In genomic region chr14:45658226-45658916, GRCh38 we compare ENCODE assay signal across 22 cellular contexts.
A peak's percentile ranks its signal among the peaks of the same experiment; 100 is the strongest.
DNase-seq lines count a peak whose midpoint lies in the region; ATAC-seq and TF ChIP-seq lines count a peak whose summit lies in the region.
"Had no signal": no experiment of that assay in that cellular context is flagged by ENCODE, and none has a peak within 500 bp of the region (broad histone marks: within the 10 kb centered on the region; RNA-seq: fewer than 3 reads in every experiment).

No MANE protein-coding gene starts in this region.

- peak overlapping the region; percentile 35 for H3K27ac ChIP-seq in colonic mucosa
- H3K27ac ChIP-seq: Peyer's patch had no signal

- H3K9me3 Mint-ChIP-seq in activated T-helper 1 cell treated with anti-CD3 and anti-CD28 coated beads, Interleukin-12 subunit alpha, Interleukin-12 subunit beta, Interleukin-2, Interleukin-4 antibody, amounts not matched to agents 30 ng/mL and 10 ng/mL and 1 ng/mL, durations not matched to agents 14 hours and 24 hours and 36 hours: peaks cover 26% of the 10 kb centered on the region

- H3K27me3 ChIP-seq in colonic mucosa: no peaks in the 10 kb centered on the region
- H3K27me3 ChIP-seq: Peyer's patch had no signal

- H3K9ac ChIP-seq in colonic mucosa (ENCODE audit: low read depth in 2 of 2, low read length in 2 of 2): no peak overlapping the region
- H3K9ac ChIP-seq: SK-N-SH had no signal

- ATAC-seq in GM21423 (IDR thresholded peaks at IDR 0.05; ENCODE audit: unreplicated experiment): no peak
- no peak for ATAC-seq in GM18498 (IDR thresholded peaks at IDR 0.05; ENCODE audit: unreplicated experiment)
- ATAC-seq: K562 had no signal

- no peaks in the 10 kb centered on the region for H3K4me1 Mint-ChIP-seq in activated T-helper 1 cell treated with anti-CD3 and anti-CD28 coated beads, Interleukin-12 subunit alpha, Interleukin-12 subunit beta, Interleukin-2, Interleukin-4 antibody, amounts not matched to agents 30 ng/mL and 10 ng/mL and 1 ng/mL, durations not matched to agents 14 hours and 24 hours and 36 hours (ENCODE audit: low read depth)

- no peaks in the 10 kb centered on the region for H3K9me3 ChIP-seq in colonic mucosa
- H3K9me3 ChIP-seq: Peyer's patch, SK-N-SH had no signal

- TF ChIP-seq CTCF in colonic mucosa (IDR thresholded peaks at IDR 0.05): no peak

- H3K36me3 Mint-ChIP-seq in activated T-helper 1 cell treated with anti-CD3 and anti-CD28 coated beads, Interleukin-12 subunit alpha, Interleukin-12 subunit beta, Interleukin-2, Interleukin-4 antibody, amounts not matched to agents 30 ng/mL and 10 ng/mL and 1 ng/mL, durations not matched to agents 14 hours and 24 hours and 36 hours (ENCODE audit: low read depth): no peaks in the 10 kb centered on the region

- intact Hi-C loops in colonic mucosa (cut with DNase I): no loop called here
- intact Hi-C loops in activated T-helper 1 cell treated with anti-CD3 and anti-CD28 coated beads, Interleukin-12 subunit alpha, Interleukin-12 subunit beta, Interleukin-2, Interleukin-4 antibody, amounts not matched to agents 30 ng/mL and 10 ng/mL and 1 ng/mL, durations not matched to agents 14 hours and 24 hours and 36 hours (cut with micrococcal nuclease): no loop called here

- H3K4me3 Mint-ChIP-seq in activated T-helper 1 cell treated with anti-CD3 and anti-CD28 coated beads, Interleukin-12 subunit alpha, Interleukin-12 subunit beta, Interleukin-2, Interleukin-4 antibody, amounts not matched to agents 30 ng/mL and 10 ng/mL and 1 ng/mL, durations not matched to agents 14 hours and 24 hours and 36 hours: no peak overlapping the region

- no peak overlapping the region for H3K4me3 ChIP-seq in colonic mucosa
- H3K4me3 ChIP-seq: K562, Peyer's patch had no signal

- H3K27ac Mint-ChIP-seq in activated T-helper 1 cell treated with anti-CD3 and anti-CD28 coated beads, Interleukin-12 subunit alpha, Interleukin-12 subunit beta, Interleukin-2, Interleukin-4 antibody, amounts not matched to agents 30 ng/mL and 10 ng/mL and 1 ng/mL, durations not matched to agents 14 hours and 24 hours and 36 hours: no peak overlapping the region

- H3K4me1 ChIP-seq in colonic mucosa: no peaks in the 10 kb centered on the region
- H3K4me1 ChIP-seq: Peyer's patch had no signal

- no peaks in the 10 kb centered on the region for H3K27me3 Mint-ChIP-seq in activated T-helper 1 cell treated with anti-CD3 and anti-CD28 coated beads, Interleukin-12 subunit alpha, Interleukin-12 subunit beta, Interleukin-2, Interleukin-4 antibody, amounts not matched to agents 30 ng/mL and 10 ng/mL and 1 ng/mL, durations not matched to agents 14 hours and 24 hours and 36 hours (ENCODE audit: insufficient read depth)

- DNase-seq in DMS53 (lab: John Stamatoyannopoulos, UW) (peak; percentile 17), DMS53 treated with DMSO at 0.1 percent for 48 hours (lab: John Stamatoyannopoulos, UW; ENCODE audit: unreplicated experiment) (no peak), colonic mucosa (no peak), renal cortical epithelial cell (ENCODE audit: low read depth) (peak; percentile 36)
- DNase-seq in activated T-helper 1 cell treated with anti-CD3 and anti-CD28 coated beads, Interleukin-12 subunit alpha, Interleukin-12 subunit beta, Interleukin-2, Interleukin-4 antibody, amounts not matched to agents 30 ng/mL and 10 ng/mL and 1 ng/mL, durations not matched to agents 14 hours and 24 hours and 36 hours (ENCODE audit: low spot score): no peak
- DNase-seq: 8988T, Calu3, HCEC 1CT, Kasumi-1, MM.1S, NCI-H1417, NCI-H1694 treated with DMSO at 0.1 percent for 48 hours, NCI-H2081, NCI-H2227 treated with DMSO at 0.1 percent for 48 hours, NCI-H526 treated with DMSO at 0.1 percent for 48 hours, OCI-M1, Peyer's patch, SHP77 treated with DMSO at 0.1 percent for 48 hours, SK-N-SH had no signal

- no peaks in the 10 kb centered on the region for H3K36me3 ChIP-seq in colonic mucosa
- H3K36me3 ChIP-seq: Peyer's patch had no signal

Comparison
In these comparisons a context has a peak if more than half of its experiments do, and no peak if none do; other contexts are left out.
1. DNase-seq: peak in DMS53 (single experiment) and renal cortical epithelial cell (single experiment); none in DMS53 treated with DMSO at 0.1 percent for 48 hours (single experiment), colonic mucosa (single experiment) and activated T-helper 1 cell treated with anti-CD3 and anti-CD28 coated beads, Interleukin-12 subunit alpha, Interleukin-12 subunit beta, Interleukin-2, Interleukin-4 antibody, amounts not matched to agents 30 ng/mL and 10 ng/mL and 1 ng/mL, durations not matched to agents 14 hours and 24 hours and 36 hours (single experiment).